Comparison of ENCODE assay signal across 24 cellular contexts in genomic region chr20:39939241-39939865, GRCh38.
DNase-seq lines count a peak whose midpoint lies in the region; TF ChIP-seq lines count a peak whose summit lies in the region.
"Had no signal": no experiment of that assay in that cellular context is flagged by ENCODE, and none has a peak within 500 bp of the region (broad histone marks: within the 10 kb centered on the region; RNA-seq: fewer than 3 reads in every experiment).

No MANE protein-coding gene starts in this region.

- intact Hi-C loops in sigmoid colon (cut with DNase I) = no loop called here
- intact Hi-C loops in activated CD4-positive, alpha-beta T cell treated with anti-CD3 and anti-CD28 coated beads, Interleukin-2, amount 10 ng/mL, durations not matched to agents 24 days and 14 days (cut with micrococcal nuclease) = no loop called here

- no peaks in the 10 kb centered on the region for H3K79me2 ChIP-seq in osteoblast (ENCODE audit: insufficient read depth, low read length)

- no peak overlapping the region for H2AFZ ChIP-seq in osteoblast (ENCODE audit: low read length)

- H3K4me1 Mint-ChIP-seq in activated CD4-positive, alpha-beta T cell treated with anti-CD3 and anti-CD28 coated beads, Interleukin-2, amount 10 ng/mL, durations not matched to agents 24 days and 14 days = no peaks in the 10 kb centered on the region
- H3K4me1 Mint-ChIP-seq: CD8-positive, alpha-beta memory T cell had no signal

- H3K36me3 Mint-ChIP-seq in activated CD4-positive, alpha-beta T cell treated with anti-CD3 and anti-CD28 coated beads, Interleukin-2, amount 10 ng/mL, durations not matched to agents 24 days and 14 days (ENCODE audit: low read depth) = no peaks in the 10 kb centered on the region
- H3K36me3 Mint-ChIP-seq: CD8-positive, alpha-beta memory T cell had no signal

- TF ChIP-seq CTCF in astrocyte of the cerebellum (IDR thresholded peaks at IDR 0.05; ENCODE audit: low read depth, low read length, missing control alignments) (no peak), osteoblast (IDR thresholded peaks at IDR 0.05; ENCODE audit: extremely low read depth, low read depth, low read length) (no peak), sigmoid colon (IDR thresholded peaks at IDR 0.05) (no peak)

- in situ Hi-C loops in astrocyte of the cerebellum (cut with HindIII; ENCODE audit: low sequenced_read_pairs) = no loop called here

- H3K27me3 ChIP-seq in osteoblast (ENCODE audit: insufficient read depth, low read length) (no peaks in the 10 kb centered on the region), sigmoid colon (no peaks in the 10 kb centered on the region)
- H3K27me3 ChIP-seq: SJCRH30 had no signal

- H3K4me1 ChIP-seq in osteoblast (ENCODE audit: insufficient read depth, low read length) (no peaks in the 10 kb centered on the region), sigmoid colon (peaks cover 0 to 8% (median 2%) of the 10 kb centered on the region in 4 donors)
- H3K4me1 ChIP-seq: SJCRH30 had no signal

- no peak overlapping the region for H3K4me2 ChIP-seq in osteoblast (ENCODE audit: insufficient read depth, low read length)

- no peak overlapping the region for H3K4me3 Mint-ChIP-seq in activated CD4-positive, alpha-beta T cell treated with anti-CD3 and anti-CD28 coated beads, Interleukin-2, amount 10 ng/mL, durations not matched to agents 24 days and 14 days
- H3K4me3 Mint-ChIP-seq: CD8-positive, alpha-beta memory T cell had no signal

- no peaks in the 10 kb centered on the region for H3K36me3 ChIP-seq in osteoblast (ENCODE audit: insufficient read depth, low read length)
- no peaks in the 10 kb centered on the region for H3K36me3 ChIP-seq in sigmoid colon
- H3K36me3 ChIP-seq: SJCRH30 had no signal

- H3K9me3 Mint-ChIP-seq in activated CD4-positive, alpha-beta T cell treated with anti-CD3 and anti-CD28 coated beads, Interleukin-2, amount 10 ng/mL, durations not matched to agents 24 days and 14 days = no peaks in the 10 kb centered on the region

- 72 to 78% methylated on average over 2 of the region's 2 CpGs for WGBS in sigmoid colon, 2 donors

- H3K27ac Mint-ChIP-seq in activated CD4-positive, alpha-beta T cell treated with anti-CD3 and anti-CD28 coated beads, Interleukin-2, amount 10 ng/mL, durations not matched to agents 24 days and 14 days = no peak overlapping the region

- H3K9me3 ChIP-seq in osteoblast (ENCODE audit: low read depth, low read length) (no peaks in the 10 kb centered on the region), sigmoid colon (no peaks in the 10 kb centered on the region)
- H3K9me3 ChIP-seq: SJCRH30 had no signal

- no peak for TF ChIP-seq POLR2A in sigmoid colon (IDR thresholded peaks at IDR 0.05)

- H3K27me3 Mint-ChIP-seq in activated CD4-positive, alpha-beta T cell treated with anti-CD3 and anti-CD28 coated beads, Interleukin-2, amount 10 ng/mL, durations not matched to agents 24 days and 14 days = no peaks in the 10 kb centered on the region

- no peak for TF ChIP-seq EP300 in sigmoid colon (IDR thresholded peaks at IDR 0.05)

- H3K4me3 ChIP-seq in astrocyte of the cerebellum (ENCODE audit: low read depth, low read length) (no peak overlapping the region), osteoblast (ENCODE audit: insufficient read depth, low read length) (no peak overlapping the region), sigmoid colon (no peak overlapping the region)
- H3K4me3 ChIP-seq: SJCRH30 had no signal

- no peak overlapping the region for H3K27ac ChIP-seq in osteoblast (ENCODE audit: low read depth, low read length)
- no peak overlapping the region for H3K27ac ChIP-seq in sigmoid colon
- H3K27ac ChIP-seq: 22Rv1, C4-2B, SJCRH30 had no signal

- peak; percentile 12 for DNase-seq in AG08395 (ENCODE audit: low spot score)
- peak; percentile 20 for DNase-seq in HS-5 (ENCODE audit: low read depth)
- peak; percentile 52 for DNase-seq in astrocyte of the cerebellum (ENCODE audit: low read depth)
- peak; percentile 61 for DNase-seq in osteoblast (ENCODE audit: insufficient read length, low spot score, missing footprints)
- no peak for DNase-seq in sigmoid colon
- no peak for DNase-seq in amygdala (lab: John Stamatoyannopoulos, UW)
- DNase-seq in NOMO-1 treated with dmso at 0.1 percent for 144 hours (lab: John Stamatoyannopoulos, UW; ENCODE audit: unreplicated experiment) = no peak
- no peak for DNase-seq in activated CD4-positive, alpha-beta T cell treated with anti-CD3 and anti-CD28 coated beads, Interleukin-2, amount 10 ng/mL, durations not matched to agents 24 days and 14 days
- DNase-seq: ACHN; Calu3; CD8-positive, alpha-beta memory T cell; DMS153; GDM1; Karpas-422; NCI-H1105 treated with DMSO at 0.1 percent for 48 hours; NCI-H2081; NCI-H2171; NCI-H345; NCI-H524; NCI-H774; NK-92 treated with Interleukin-12 subunit alpha and Interleukin-12 subunit beta, amount 100 ng/mL, for 24 hours; SJCRH30 had no signal

- no peaks in the 10 kb centered on the region for H4K20me1 ChIP-seq in osteoblast (ENCODE audit: insufficient read depth, low read length)

Comparison
In these comparisons a context has a peak if more than half of its experiments do, and no peak if none do; other contexts are left out.
1. DNase-seq: peak in AG08395 (single experiment), HS-5 (single experiment), astrocyte of the cerebellum (single experiment) and osteoblast (single experiment); none in sigmoid colon (single experiment), amygdala (0 of 56), NOMO-1 treated with dmso at 0.1 percent for 144 hours (single experiment) and activated CD4-positive, alpha-beta T cell treated with anti-CD3 and anti-CD28 coated beads, Interleukin-2, amount 10 ng/mL, durations not matched to agents 24 days and 14 days (single experiment).